ENCODE assay signal across 8 cellular contexts in genomic region chr3:108091498-108092259, GRCh38. TPM values are rescaled to one million over a fixed set of nuclear protein-coding genes. Genes with fewer than 3 reads are reported as not detected.
DNase-seq lines count a peak whose midpoint lies in the region; ATAC-seq, FAIRE-seq and TF ChIP-seq lines count a peak whose summit lies in the region.

No MANE protein-coding gene starts in this region.

- H3K9me3 ChIP-seq in Peyer's patch (no peaks in the 10 kb centered on the region), iPS-20b (ENCODE audit: insufficient read depth, low read depth, low read length) (no peaks in the 10 kb centered on the region)

- ATAC-seq in GM21526 (IDR thresholded peaks at IDR 0.05; ENCODE audit: low FRiP score, unreplicated experiment), result peak; percentile 6
- no peak for ATAC-seq in HG02623 (IDR thresholded peaks at IDR 0.05; ENCODE audit: unreplicated experiment)

- no peak for FAIRE-seq in GM12892 (lab: Jason Lieb, UNC)

- H3K9ac ChIP-seq in iPS-20b (ENCODE audit: low read depth, low read length), result no peak overlapping the region

- H3K4me1 ChIP-seq in Peyer's patch (peaks cover 0 to 15% (median 3%) of the 10 kb centered on the region in 4 donors), iPS-20b (ENCODE audit: insufficient read depth, low read length) (no peaks in the 10 kb centered on the region)

- TF ChIP-seq POLR2A in Peyer's patch (IDR thresholded peaks at IDR 0.05), result no peak
- TF ChIP-seq POLR2A in GM12892 (IDR thresholded peaks at IDR 0.05; ENCODE audit: low read depth, low read length), result no peak

- TF ChIP-seq CTCF in Peyer's patch (IDR thresholded peaks at IDR 0.05), result peak in 1 of 6 experiments; percentile 18

- H3K4me3 ChIP-seq in Peyer's patch (peak overlapping the region; percentile 93 to 97 (median 96)), iPS-20b (ENCODE audit: low read length) (peak overlapping the region; percentile 94)

- DNase-seq in Peyer's patch (peak in 1 of 3 donors; percentile 65), GM12892 (ENCODE audit: insufficient read length) (no peak), CD1c-positive myeloid dendritic cell (ENCODE audit: extremely low spot score) (no peak)
- DNase-seq in stimulated activated CD4-positive, alpha-beta T cell treated with anti-CD3 and anti-CD28 coated beads, Interleukin-15, amount 100 ng/mL, for 24 hours, result peak; percentile 42

- H3K27ac ChIP-seq in Peyer's patch (peak overlapping the region; percentile 92 to 100 (median 96)), angular gyrus (ENCODE audit: low read depth, low read length) (peak overlapping the region; percentile 76), iPS-20b (ENCODE audit: low read length) (no peak overlapping the region)

- H3K36me3 ChIP-seq in Peyer's patch (no peaks in the 10 kb centered on the region), iPS-20b (ENCODE audit: insufficient read depth, low read depth, low read length) (no peaks in the 10 kb centered on the region)

- H3K27me3 ChIP-seq in Peyer's patch (no peaks in the 10 kb centered on the region), iPS-20b (ENCODE audit: insufficient read depth, low read length) (peaks cover 49% of the 10 kb centered on the region)

RNA-seq across cellular contexts. Expression of gene CD47, which starts 0.8 kb away (rescaled TPM):
- total RNA-seq in Peyer's patch, result 10 to 100 TPM; 50.1 to 55.7 (median 52.7) TPM
- 120 TPM for polyA plus RNA-seq in GM12892 (2012; ENCODE audit: missing spikeins)
